Comparison of ENCODE assay signal across 1 cellular context in the genomic region with DNA sequence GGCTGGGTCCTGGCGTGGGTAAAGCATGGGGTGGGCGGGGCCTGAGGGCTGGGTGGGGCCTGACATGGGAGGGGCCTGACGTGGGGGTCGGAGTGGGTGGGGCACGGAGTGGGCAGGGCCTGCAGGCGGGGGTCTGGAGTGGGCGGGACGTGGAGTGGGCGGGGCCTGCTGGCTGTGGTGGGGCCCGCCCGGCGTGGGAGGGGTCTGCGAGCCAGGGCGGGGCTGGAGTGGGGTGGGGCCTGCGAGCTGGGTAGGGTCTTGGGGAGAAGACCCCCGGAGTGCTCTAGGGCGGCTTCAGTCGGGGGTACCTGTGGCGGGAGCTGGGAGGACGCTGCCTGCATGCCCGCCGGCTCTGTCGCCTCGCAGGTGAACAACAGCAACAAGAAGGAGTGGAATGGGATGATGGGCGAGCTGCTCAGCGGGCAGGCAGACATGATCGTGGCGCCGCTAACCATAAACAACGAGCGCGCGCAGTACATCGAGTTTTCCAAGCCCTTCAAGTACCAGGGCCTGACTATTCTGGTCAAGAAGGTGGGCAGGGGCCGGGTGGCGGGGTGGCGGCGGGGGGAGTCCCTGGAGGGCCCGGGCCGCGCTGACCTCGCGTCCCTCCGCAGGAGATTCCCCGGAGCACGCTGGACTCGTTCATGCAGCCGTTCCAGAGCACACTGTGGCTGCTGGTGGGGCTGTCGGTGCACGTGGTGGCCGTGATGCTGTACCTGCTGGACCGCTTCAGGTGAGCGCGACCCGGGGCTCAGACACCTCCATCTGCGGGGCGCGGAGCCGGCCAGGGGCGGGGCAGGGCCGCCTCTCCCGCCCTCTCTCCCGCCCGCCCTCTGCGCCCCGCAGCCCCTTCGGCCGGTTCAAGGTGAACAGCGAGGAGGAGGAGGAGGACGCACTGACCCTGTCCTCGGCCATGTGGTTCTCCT.
TF ChIP-seq lines count a peak whose summit lies in the region.

No MANE protein-coding gene starts in this region.

TF ChIP-seq in HepG2, 621 proteins besides CTCF, POLR2A, EP300 and RAD21:
- TF ChIP-seq CCDC6 (CRISPR knock-in tag; IDR thresholded peaks at IDR 0.05) = no peak
- TF ChIP-seq ZNF670 (CRISPR knock-in tag; IDR thresholded peaks at IDR 0.05; ENCODE audit: borderline replicate concordance) = no peak
- no peak for TF ChIP-seq RCOR2 (CRISPR knock-in tag; IDR thresholded peaks at IDR 0.05)
- TF ChIP-seq ZNF883 (CRISPR knock-in tag; IDR thresholded peaks at IDR 0.05; ENCODE audit: not compliant biosample characterization) = no peak
- no peak for TF ChIP-seq SMYD3 (CRISPR knock-in tag; IDR thresholded peaks at IDR 0.05)
- 0 out of 2 replicates have a peak, but pooled peaks have one; percentile 30 for TF ChIP-seq MTF2 (CRISPR knock-in tag; IDR thresholded peaks at IDR 0.05; ENCODE audit: borderline replicate concordance)
- no peak for TF ChIP-seq ZFP37 (CRISPR knock-in tag; IDR thresholded peaks at IDR 0.05; ENCODE audit: borderline replicate concordance)
